22 cellular contexts compared by ENCODE assay signal in the genomic region with DNA sequence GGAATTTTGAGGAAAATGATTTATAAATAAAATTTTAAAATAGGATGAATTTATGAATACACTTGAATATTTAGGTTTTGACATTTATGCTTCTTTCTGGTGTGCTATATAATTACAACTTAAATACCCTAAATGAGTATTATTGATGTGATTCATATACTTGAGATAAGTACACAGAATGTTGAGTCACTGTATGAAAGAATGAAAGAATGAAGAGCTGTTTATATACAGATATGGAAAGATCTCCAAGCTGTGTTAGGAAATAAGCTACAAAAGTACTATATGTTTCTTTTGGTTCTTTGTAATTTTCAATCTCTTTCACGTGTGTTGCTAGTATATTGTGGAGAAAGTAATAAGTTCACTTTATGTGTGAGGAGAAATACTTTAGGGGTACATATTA.
DNase-seq lines count a peak whose midpoint lies in the region; ATAC-seq, FAIRE-seq and TF ChIP-seq lines count a peak whose summit lies in the region.
"Had no signal": no experiment of that assay in that cellular context is flagged by ENCODE, and none has a peak within 500 bp of the region (broad histone marks: within the 10 kb centered on the region; RNA-seq: fewer than 3 reads in every experiment).

No MANE protein-coding gene starts in this region.

- H3K4me3 Mint-ChIP-seq in CD4-positive, alpha-beta memory T cell: no peak overlapping the region
- H3K4me3 Mint-ChIP-seq: activated CD4-positive, alpha-beta T cell treated with anti-CD3 and anti-CD28 coated beads, Interleukin-2, amount 10 ng/mL, durations not matched to agents 24 days and 14 days; activated naive CD8-positive, alpha-beta T cell treated with anti-CD3 and anti-CD28 coated beads for 36 hours had no signal

- H3K79me2 ChIP-seq in SK-N-SH (ENCODE audit: insufficient read depth): peaks cover 75% of the 10 kb centered on the region

- no peak for TF ChIP-seq EP300 in SK-N-SH (IDR thresholded peaks at IDR 0.05; ENCODE audit: borderline replicate concordance in 1 of 2, low read depth in 1 of 2, low read length in 1 of 2)

- DNase-seq in SK-N-SH (no peak), SW 1271 (lab: John Stamatoyannopoulos, UW) (peak; percentile 20 to 26), fibroblast of peridontal ligament (ENCODE audit: extremely low read depth) (peak; percentile 75), dermis blood vessel endothelial cell (no peak), pancreas (no peak), anterior cingulate cortex (lab: John Stamatoyannopoulos, UW) (no peak)
- DNase-seq in CD4-positive, alpha-beta memory T cell: no peak
- DNase-seq: activated CD4-positive, alpha-beta T cell treated with anti-CD3 and anti-CD28 coated beads, Interleukin-2, amount 10 ng/mL, durations not matched to agents 24 days and 14 days; activated naive CD8-positive, alpha-beta T cell treated with anti-CD3 and anti-CD28 coated beads for 36 hours; erythroblast; hypothalamus; MG63; NCI-H2029 treated with DMSO at 0.1 percent for 48 hours; NCI-H748 treated with DMSO at 0.1 percent for 48 hours; psoas muscle; stimulated activated CD4-positive, alpha-beta T cell treated with anti-CD3 and anti-CD28 coated beads, Interleukin-15, amount 100 ng/mL, for 24 hours; substantia nigra; T-helper 9 cell had no signal

- CTCF ChIA-PET in SK-N-SH (lab: Yijun Ruan, JAX): interaction anchor here (0.6 to 1.6 kb wide), 3 partner anchors 10 to 193 kb away, joined by 3 read pairs; no protein-coding TSS in a partner anchor
- CTCF ChIA-PET in CD4-positive, alpha-beta memory T cell (lab: Charles Lee; ENCODE audit: partially characterized antibody): no interaction called here

- no peaks in the 10 kb centered on the region for H4K20me1 ChIP-seq in SK-N-SH (ENCODE audit: insufficient read depth)

- intact Hi-C loops in pancreas (cut with DNase I): no loop called here
- intact Hi-C loops in CD4-positive, alpha-beta memory T cell (cut with micrococcal nuclease): no loop called here

- H2AFZ ChIP-seq in SK-N-SH (ENCODE audit: low read depth): peak overlapping the region; percentile 36; the same call in 1 of the 2 replicates

- H3K27me3 Mint-ChIP-seq in CD4-positive, alpha-beta memory T cell: no peaks in the 10 kb centered on the region
- H3K27me3 Mint-ChIP-seq: activated CD4-positive, alpha-beta T cell treated with anti-CD3 and anti-CD28 coated beads, Interleukin-2, amount 10 ng/mL, durations not matched to agents 24 days and 14 days; activated naive CD8-positive, alpha-beta T cell treated with anti-CD3 and anti-CD28 coated beads for 36 hours had no signal

- TF ChIP-seq RAD21 in SK-N-SH (IDR thresholded peaks at IDR 0.05; ENCODE audit: low read length): no peak

- H3K27me3 ChIP-seq in SK-N-SH (ENCODE audit: insufficient read depth) (no peaks in the 10 kb centered on the region), pancreas (no peaks in the 10 kb centered on the region)
- H3K27me3 ChIP-seq in CD4-positive, alpha-beta memory T cell (ENCODE audit: insufficient read depth, low read length): no peaks in the 10 kb centered on the region
- H3K27me3 ChIP-seq: MG63 had no signal

- H3K9ac ChIP-seq in SK-N-SH: peak overlapping the region; percentile 46

- H3K4me1 Mint-ChIP-seq in CD4-positive, alpha-beta memory T cell: no peaks in the 10 kb centered on the region
- H3K4me1 Mint-ChIP-seq: activated CD4-positive, alpha-beta T cell treated with anti-CD3 and anti-CD28 coated beads, Interleukin-2, amount 10 ng/mL, durations not matched to agents 24 days and 14 days; activated naive CD8-positive, alpha-beta T cell treated with anti-CD3 and anti-CD28 coated beads for 36 hours had no signal

- peak overlapping the region; percentile 32; the same call in 1 of the 2 replicates for H3K4me2 ChIP-seq in SK-N-SH

- H3K9me2 ChIP-seq in SK-N-SH: no peaks in the 10 kb centered on the region

- H3K9me3 ChIP-seq in SK-N-SH (no peaks in the 10 kb centered on the region), pancreas (no peaks in the 10 kb centered on the region)
- H3K9me3 ChIP-seq in CD4-positive, alpha-beta memory T cell (ENCODE audit: control insufficient read depth in 1 of 2, low read length in 2 of 2): no peaks in the 10 kb centered on the region
- H3K9me3 ChIP-seq: psoas muscle had no signal

- no peak for TF ChIP-seq CTCF in SK-N-SH (IDR thresholded peaks at IDR 0.05)
- TF ChIP-seq CTCF in pancreas (IDR thresholded peaks at IDR 0.05): no peak

- no peak for FAIRE-seq in pancreas (lab: Jason Lieb, UNC)
- FAIRE-seq: HTR-8/SVneo had no signal

- 49% methylated on average over 1 of the region's 1 CpG for WGBS in SK-N-SH (ENCODE audit: low lambda C conversion rate)
- WGBS in pancreas, 2 donors: 91% methylated on average over 1 of the region's 1 CpG

- peaks cover 0 to 4% of the 10 kb centered on the region in 2 experiments for H3K36me3 ChIP-seq in SK-N-SH (replicated peaks in 1 of 2; ENCODE audit: control insufficient read depth in 1 of 2, insufficient read depth in 2 of 2, low read length in 1 of 2)
- no peaks in the 10 kb centered on the region for H3K36me3 ChIP-seq in pancreas
- no peaks in the 10 kb centered on the region for H3K36me3 ChIP-seq in CD4-positive, alpha-beta memory T cell (ENCODE audit: insufficient read depth, low read length)

- H3K27ac ChIP-seq in SK-N-SH (ENCODE audit: low read depth in 2 of 2, low read length in 1 of 2): peak overlapping the region in 1 of 2 experiments; percentile 98; a peak in 2 of 4 replicates
- H3K27ac ChIP-seq in pancreas: no peak overlapping the region
- no peak overlapping the region for H3K27ac ChIP-seq in CD4-positive, alpha-beta memory T cell (ENCODE audit: low read depth, low read length)
- H3K27ac ChIP-seq: psoas muscle had no signal

- POLR2A ChIA-PET in SK-N-SH (lab: Yijun Ruan, JAX): no interaction called here
- POLR2A ChIA-PET in CD4-positive, alpha-beta memory T cell (lab: Charles Lee; ENCODE audit: partially characterized antibody): no interaction called here

- H3F3A ChIP-seq in SK-N-SH (replicated peaks; ENCODE audit: insufficient read depth): peaks cover 36% of the 10 kb centered on the region

- H3K4me3 ChIP-seq in SK-N-SH (ENCODE audit: low read depth in 2 of 2, low read length in 1 of 2) (no peak overlapping the region), pancreas (no peak overlapping the region)
- no peak overlapping the region for H3K4me3 ChIP-seq in CD4-positive, alpha-beta memory T cell (ENCODE audit: low read length in 2 of 2)
- H3K4me3 ChIP-seq: MG63, psoas muscle had no signal

- no peak overlapping the region for H3K27ac Mint-ChIP-seq in CD4-positive, alpha-beta memory T cell
- H3K27ac Mint-ChIP-seq: activated CD4-positive, alpha-beta T cell treated with anti-CD3 and anti-CD28 coated beads, Interleukin-2, amount 10 ng/mL, durations not matched to agents 24 days and 14 days; activated naive CD8-positive, alpha-beta T cell treated with anti-CD3 and anti-CD28 coated beads for 36 hours had no signal

- no peaks in the 10 kb centered on the region for H3K36me3 Mint-ChIP-seq in CD4-positive, alpha-beta memory T cell
- H3K36me3 Mint-ChIP-seq: activated naive CD8-positive, alpha-beta T cell treated with anti-CD3 and anti-CD28 coated beads for 36 hours had no signal

- no peak for ATAC-seq in SK-N-SH treated with all-trans-retinoic acid at 6 μM for 48 hours
- no peak for ATAC-seq in pancreas
- ATAC-seq: left lobe of liver, psoas muscle, Right ventricle myocardium inferior had no signal

- H3K4me1 ChIP-seq in SK-N-SH (ENCODE audit: control insufficient read depth in 1 of 2, insufficient read depth in 2 of 2, low read depth in 1 of 2, low read length in 1 of 2): peaks cover 0 to 6% of the 10 kb centered on the region in 2 experiments; a peak in 2 of 4 replicates
- H3K4me1 ChIP-seq in pancreas: no peaks in the 10 kb centered on the region
- no peaks in the 10 kb centered on the region for H3K4me1 ChIP-seq in CD4-positive, alpha-beta memory T cell (ENCODE audit: insufficient read depth, low read length)

- H3K9me3 Mint-ChIP-seq in CD4-positive, alpha-beta memory T cell: peaks cover 0 to 5% (median 3%) of the 10 kb centered on the region in 8 donors
- H3K9me3 Mint-ChIP-seq: activated CD4-positive, alpha-beta T cell treated with anti-CD3 and anti-CD28 coated beads, Interleukin-2, amount 10 ng/mL, durations not matched to agents 24 days and 14 days; activated naive CD8-positive, alpha-beta T cell treated with anti-CD3 and anti-CD28 coated beads for 36 hours had no signal

TF ChIP-seq in SK-N-SH, 30 proteins besides CTCF, POLR2A, EP300 and RAD21 (continues in another document):
- TF ChIP-seq FOSL2 (IDR thresholded peaks at IDR 0.05; ENCODE audit: borderline replicate concordance, low read depth): peak; percentile 56; the same call in 1 of the 2 replicates
- TF ChIP-seq, protein P1, sequence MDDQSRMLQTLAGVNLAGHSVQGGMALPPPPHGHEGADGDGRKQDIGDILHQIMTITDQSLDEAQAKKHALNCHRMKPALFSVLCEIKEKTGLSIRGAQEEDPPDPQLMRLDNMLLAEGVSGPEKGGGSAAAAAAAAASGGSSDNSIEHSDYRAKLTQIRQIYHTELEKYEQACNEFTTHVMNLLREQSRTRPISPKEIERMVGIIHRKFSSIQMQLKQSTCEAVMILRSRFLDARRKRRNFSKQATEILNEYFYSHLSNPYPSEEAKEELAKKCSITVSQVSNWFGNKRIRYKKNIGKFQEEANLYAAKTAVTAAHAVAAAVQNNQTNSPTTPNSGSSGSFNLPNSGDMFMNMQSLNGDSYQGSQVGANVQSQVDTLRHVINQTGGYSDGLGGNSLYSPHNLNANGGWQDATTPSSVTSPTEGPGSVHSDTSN (IDR thresholded peaks at IDR 0.05): 0 out of 2 replicates have a peak, but pooled peaks have one; percentile 9
- TF ChIP-seq GATA2 (CRISPR knock-in tag; IDR thresholded peaks at IDR 0.05): no peak
- no peak for TF ChIP-seq TAF1 (IDR thresholded peaks at IDR 0.05; ENCODE audit: borderline replicate concordance, low read depth, low read length)
- TF ChIP-seq MXI1 (IDR thresholded peaks at IDR 0.05; ENCODE audit: low read depth, low read length): no peak

TF ChIP-seq in SK-N-SH treated with all-trans-retinoic acid at 6 μM for 48 hours, 23 proteins besides CTCF, POLR2A, EP300 and RAD21 (continues in another document):
- no peak for TF ChIP-seq PPARA (CRISPR knock-in tag; IDR thresholded peaks at IDR 0.05; ENCODE audit: borderline replicate concordance)
- TF ChIP-seq ISL1 (CRISPR knock-in tag; IDR thresholded peaks at IDR 0.05): no peak
- TF ChIP-seq ZC3H10 (CRISPR knock-in tag; IDR thresholded peaks at IDR 0.05): no peak
- TF ChIP-seq CSDC2 (CRISPR knock-in tag; IDR thresholded peaks at IDR 0.05): no peak
- no peak for TF ChIP-seq SNAI2 (CRISPR knock-in tag; IDR thresholded peaks at IDR 0.05)
- TF ChIP-seq ARNTL (CRISPR knock-in tag; IDR thresholded peaks at IDR 0.05; ENCODE audit: borderline replicate concordance, low read depth): no peak
- TF ChIP-seq RARB (CRISPR knock-in tag; IDR thresholded peaks at IDR 0.05): no peak
- no peak for TF ChIP-seq GLIS3 (CRISPR knock-in tag; IDR thresholded peaks at IDR 0.05)
- no peak for TF ChIP-seq TCF4 (CRISPR knock-in tag; IDR thresholded peaks at IDR 0.05; ENCODE audit: borderline replicate concordance)
- no peak for TF ChIP-seq ZFP30 (CRISPR knock-in tag; IDR thresholded peaks at IDR 0.05)
- TF ChIP-seq ESRRG (CRISPR knock-in tag; IDR thresholded peaks at IDR 0.05): no peak

Comparison
In these comparisons a context has a peak if more than half of its experiments do, and no peak if none do; other contexts are left out.
1. DNase-seq: peak in SW 1271 (2 of 2) and fibroblast of peridontal ligament (single experiment); none in SK-N-SH (single experiment), dermis blood vessel endothelial cell (single experiment), pancreas (0 of 6), anterior cingulate cortex (0 of 58) and CD4-positive, alpha-beta memory T cell (0 of 5).